26 cellular contexts compared by ENCODE assay signal in the genomic region with DNA sequence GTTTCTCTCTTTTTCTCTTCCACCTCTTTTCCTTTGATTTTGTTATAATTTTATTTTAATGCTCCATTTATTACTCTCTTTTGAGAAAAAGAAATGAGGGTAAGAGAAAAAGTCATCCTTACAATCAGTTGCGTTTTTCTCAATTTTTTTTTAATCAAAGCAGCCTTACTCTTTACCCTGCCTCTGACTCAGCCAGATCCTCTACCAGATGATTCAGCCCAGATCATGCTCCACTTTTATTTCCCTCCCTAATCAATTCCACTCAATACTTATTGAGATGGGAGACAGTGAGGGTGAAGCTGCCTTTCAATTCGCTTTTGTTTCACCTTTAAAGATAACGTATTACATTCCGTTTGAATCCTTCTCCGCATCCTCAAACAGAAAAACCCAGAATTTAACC.
"Had no signal": no experiment of that assay in that cellular context is flagged by ENCODE, and none has a peak within 500 bp of the region (broad histone marks: within the 10 kb centered on the region; RNA-seq: fewer than 3 reads in every experiment).

No MANE protein-coding gene starts in this region.

- H3K4me3 ChIP-seq: body of pancreas, esophagus squamous epithelium, gastrocnemius medialis had no signal

- H3K4me1 ChIP-seq: body of pancreas, esophagus squamous epithelium, foreskin keratinocyte, gastrocnemius medialis had no signal

- H3K27me3 ChIP-seq: body of pancreas, esophagus squamous epithelium, foreskin keratinocyte, gastrocnemius medialis had no signal

- H3K27ac ChIP-seq: body of pancreas, epithelial cell of prostate, esophagus squamous epithelium, foreskin keratinocyte, gastrocnemius medialis, VCaP had no signal

- H3K9me3 ChIP-seq: body of pancreas, esophagus squamous epithelium, gastrocnemius medialis had no signal

- DNase-seq: activated CD4-positive, alpha-beta T cell treated with anti-CD3 and anti-CD28 coated beads for 1 hour; activated CD4-positive, alpha-beta T cell treated with anti-CD3 and anti-CD28 coated beads for 4 hours; activated CD4-positive, alpha-beta T cell treated with anti-CD3 and anti-CD28 coated beads, Interleukin-2, amount 10 ng/mL, durations not matched to agents 7 days and 5 days; activated CD4-positive, alpha-beta T cell treated with anti-CD3 and anti-CD28 coated beads, Interleukin-2, amount 50 U/mL, for 4 hours; activated CD8-positive, alpha-beta memory T cell treated with anti-CD3 and anti-CD28 coated beads for 24 hours; activated CD8-positive, alpha-beta T cell treated with anti-CD3 and anti-CD28 coated beads for 36 hours; activated effector memory CD4-positive, alpha-beta T cell treated with Interleukin-2 at 50 U/mL for 16 hours; activated gamma-delta T cell treated with Interleukin-2 at 50 U/mL for 16 hours; activated naive CD4-positive, alpha-beta T cell treated with anti-CD3 and anti-CD28 coated beads, Interleukin-2, amount 50 U/mL, for 16 hours; activated naive CD4-positive, alpha-beta T cell treated with Interleukin-2 at 50 U/mL for 16 hours; activated T-cell treated with anti-CD3 and anti-CD28 coated beads, Interleukin-2, amount 50 U/mL, for 4 hours; amygdala; aorta; body of pancreas; caudate nucleus; cortex of kidney; dermis blood vessel endothelial cell; effector CD8-positive, alpha-beta T cell; esophagus squamous epithelium; foreskin keratinocyte; gastrocnemius medialis; T-helper 2 cell had no signal

- H3K36me3 ChIP-seq: esophagus squamous epithelium, gastrocnemius medialis had no signal

- ATAC-seq: activated CD8-positive, alpha-beta T cell treated with anti-CD3 and anti-CD28 coated beads for 36 hours; activated T-cell treated with anti-CD3 and anti-CD28 coated beads, Interleukin-2, amount 50 U/mL, for 4 hours; activated T-helper 17 cell treated with anti-CD3 and anti-CD28 coated beads, Interleukin-2, amount 50 U/mL, for 72 hours; body of pancreas; foreskin keratinocyte; gastrocnemius medialis; WTC11 had no signal
